In genomic region chr11:125166347-125166841, GRCh38 we compare ENCODE assay signal across 1 cellular context.
TF ChIP-seq lines count a peak whose summit lies in the region.

No MANE protein-coding gene starts in this region.

TF ChIP-seq in SK-N-SH, 30 proteins besides CTCF, POLR2A, EP300 and RAD21 (continued from another document):
- TF ChIP-seq ZBTB33 (IDR thresholded peaks at IDR 0.05; ENCODE audit: borderline replicate concordance, low read depth) (no peak), USF2 (IDR thresholded peaks at IDR 0.05; ENCODE audit: borderline replicate concordance, low read depth, low read length) (no peak), IRF3 (IDR thresholded peaks at IDR 0.05; ENCODE audit: low read depth, low read length) (no peak)
TF ChIP-seq in SK-N-SH: peak in this region for 0.
